ENCODE assay signal across 16 cellular contexts in the genomic region with DNA sequence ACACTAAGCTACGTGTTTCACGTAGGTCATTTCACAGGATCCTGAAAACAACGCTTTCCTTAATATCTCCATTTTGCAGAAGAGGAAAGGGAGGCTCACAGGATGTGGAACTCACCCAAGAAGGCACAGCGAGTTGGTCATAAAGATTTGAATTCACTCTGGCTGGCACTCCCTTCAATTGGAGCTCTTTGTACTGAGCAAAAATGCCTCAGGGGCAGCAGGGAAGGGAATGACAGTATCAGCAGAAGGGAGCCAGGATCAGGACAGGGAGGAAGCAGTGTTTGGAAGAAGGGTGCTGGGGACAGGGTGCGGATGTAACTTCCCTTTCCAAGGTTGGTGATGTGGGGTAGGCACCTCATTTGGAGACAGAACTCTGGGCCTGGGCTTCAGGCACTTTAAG. TPM values are rescaled to one million over a fixed set of nuclear protein-coding genes. Genes with fewer than 3 reads are reported as not detected.
DNase-seq lines count a peak whose midpoint lies in the region; ATAC-seq, FAIRE-seq and TF ChIP-seq lines count a peak whose summit lies in the region.
"Had no signal": no experiment of that assay in that cellular context is flagged by ENCODE, and none has a peak within 500 bp of the region (broad histone marks: within the 10 kb centered on the region; RNA-seq: fewer than 3 reads in every experiment).

No MANE protein-coding gene starts in this region.

- H3K4me1 ChIP-seq in BLaER1 treated with 17β-estradiol and CSF1 and Interleukin-3, amounts not matched to agents 10 nM and 100 nM = peaks cover 32 to 46% (median 38%) of the 10 kb centered on the region in 10 experiments
- peaks cover 28% of the 10 kb centered on the region for H3K4me1 ChIP-seq in CD8-positive, alpha-beta memory T cell (ENCODE audit: insufficient read depth, low read length)
- peaks cover 0 to 14% (median 0%) of the 10 kb centered on the region in 4 donors for H3K4me1 ChIP-seq in Peyer's patch

- peaks cover 0 to 14% (median 12%) of the 10 kb centered on the region in 11 experiments; a peak in 19 of 22 replicates for H3K36me3 ChIP-seq in BLaER1 treated with 17β-estradiol and CSF1 and Interleukin-3, amounts not matched to agents 10 nM and 100 nM
- H3K36me3 ChIP-seq in CD8-positive, alpha-beta memory T cell (ENCODE audit: insufficient read depth, low read length) = peaks cover 7% of the 10 kb centered on the region
- no peaks in the 10 kb centered on the region for H3K36me3 ChIP-seq in Peyer's patch

- no peak overlapping the region for H3K27ac ChIP-seq in BLaER1 treated with 17β-estradiol and CSF1 and Interleukin-3, amounts not matched to agents 10 nM and 100 nM
- no peak overlapping the region for H3K27ac ChIP-seq in CD8-positive, alpha-beta memory T cell (ENCODE audit: low read depth, low read length)
- H3K27ac ChIP-seq in Peyer's patch = no peak overlapping the region

- peaks cover 32 to 35% (median 33%) of the 10 kb centered on the region in 3 donors for H3K4me1 Mint-ChIP-seq in CD8-positive, alpha-beta memory T cell
- peaks cover 35% of the 10 kb centered on the region for H3K4me1 Mint-ChIP-seq in activated T-helper 2 cell treated with anti-CD3 and anti-CD28 coated beads, Interferon-gamma antibody, Interleukin-2, Interleukin-4, amounts not matched to agents 10 μg/mL and 5 μg/mL and 100 μg/mL, durations not matched to agents 14 hours and 24 hours and 36 hours (ENCODE audit: low read depth)
- peaks cover 48 to 58% (median 53%) of the 10 kb centered on the region in 3 donors for H3K4me1 Mint-ChIP-seq in naive B cell

- H3K4me3 Mint-ChIP-seq in CD8-positive, alpha-beta memory T cell = peak overlapping the region in 6 of 7 donors; percentile 36 to 100 (median 76)
- H3K4me3 Mint-ChIP-seq in activated T-helper 2 cell treated with anti-CD3 and anti-CD28 coated beads, Interferon-gamma antibody, Interleukin-2, Interleukin-4, amounts not matched to agents 10 μg/mL and 5 μg/mL and 100 μg/mL, durations not matched to agents 14 hours and 24 hours and 36 hours (ENCODE audit: low read depth) = peak overlapping the region; percentile 31
- H3K4me3 Mint-ChIP-seq in naive B cell = peak overlapping the region in 7 of 8 donors; percentile 41 to 100 (median 97)

- DNase-seq in CD8-positive, alpha-beta memory T cell = no peak
- no peak for DNase-seq in activated T-helper 2 cell treated with anti-CD3 and anti-CD28 coated beads, Interferon-gamma antibody, Interleukin-2, Interleukin-4, amounts not matched to agents 10 μg/mL and 5 μg/mL and 100 μg/mL, durations not matched to agents 14 hours and 24 hours and 36 hours (ENCODE audit: low spot score)
- DNase-seq in naive B cell (no peak), RCC 7860 (ENCODE audit: low spot score) (no peak), Peyer's patch (no peak)
- DNase-seq: activated CD4-positive, alpha-beta T cell treated with anti-CD3 and anti-CD28 coated beads, Interleukin-2, amount 50 U/mL, for 4 hours; activated effector memory CD4-positive, alpha-beta T cell treated with Interleukin-2 at 50 U/mL for 16 hours; effector memory CD4-positive, alpha-beta T cell; foreskin fibroblast; MV-4-11; SHP77 had no signal

- CTCF ChIA-PET in CD8-positive, alpha-beta memory T cell (lab: Charles Lee) = interaction anchor here (4.6 to 11.0 kb wide), 2 partner anchors 20 to 80 kb away, joined by 35 to 116 read pairs; no protein-coding TSS in a partner anchor

- H3K9me3 ChIP-seq in BLaER1 treated with 17β-estradiol and CSF1 and Interleukin-3, amounts not matched to agents 10 nM and 100 nM (replicated peaks in 1 of 11) = peaks cover 0 to 6% (median under 1%) of the 10 kb centered on the region in 11 experiments; a peak in 4 of 22 replicates
- no peaks in the 10 kb centered on the region for H3K9me3 ChIP-seq in CD8-positive, alpha-beta memory T cell (ENCODE audit: low read length)
- H3K9me3 ChIP-seq in Peyer's patch = no peaks in the 10 kb centered on the region

- POLR2A ChIA-PET in CD8-positive, alpha-beta memory T cell (lab: Charles Lee) = interaction anchor here (3.9 kb wide), 1 partner anchor 20 kb away, joined by 42 read pairs; no protein-coding TSS in a partner anchor

- no peak for FAIRE-seq in RCC 7860 (lab: Jason Lieb, UNC)
- FAIRE-seq: HepG2 had no signal

- no peak for TF ChIP-seq CTCF in Peyer's patch (IDR thresholded peaks at IDR 0.05)

- ATAC-seq in naive B cell (ENCODE audit: low read depth in 2 of 2) = no peak
- no peak for ATAC-seq in GM21786 (IDR thresholded peaks at IDR 0.05; ENCODE audit: unreplicated experiment)
- no peak for ATAC-seq in GM21619 (IDR thresholded peaks at IDR 0.05; ENCODE audit: unreplicated experiment)
- ATAC-seq: HepG2 had no signal

- intact Hi-C loops in activated T-helper 2 cell treated with anti-CD3 and anti-CD28 coated beads, Interferon-gamma antibody, Interleukin-2, Interleukin-4, amounts not matched to agents 10 μg/mL and 5 μg/mL and 100 μg/mL, durations not matched to agents 14 hours and 24 hours and 36 hours (cut with micrococcal nuclease) = no loop called here

- peak overlapping the region in 5 of 8 donors; percentile 17 to 87 (median 70) for H3K27ac Mint-ChIP-seq in CD8-positive, alpha-beta memory T cell
- no peak overlapping the region for H3K27ac Mint-ChIP-seq in activated T-helper 2 cell treated with anti-CD3 and anti-CD28 coated beads, Interferon-gamma antibody, Interleukin-2, Interleukin-4, amounts not matched to agents 10 μg/mL and 5 μg/mL and 100 μg/mL, durations not matched to agents 14 hours and 24 hours and 36 hours
- H3K27ac Mint-ChIP-seq in naive B cell = peak overlapping the region in 3 of 6 donors; percentile 71 to 95 (median 87)

- no peak for TF ChIP-seq POLR2A in Peyer's patch (IDR thresholded peaks at IDR 0.05)

- no peaks in the 10 kb centered on the region for H3K27me3 ChIP-seq in BLaER1 treated with 17β-estradiol and CSF1 and Interleukin-3, amounts not matched to agents 10 nM and 100 nM
- no peaks in the 10 kb centered on the region for H3K27me3 ChIP-seq in CD8-positive, alpha-beta memory T cell (ENCODE audit: insufficient read depth, low read length, poor library complexity, severe bottlenecking)
- H3K27me3 ChIP-seq in Peyer's patch = no peaks in the 10 kb centered on the region
- H3K27me3 ChIP-seq: BLaER1 had no signal

- H3K9ac ChIP-seq in BLaER1 treated with 17β-estradiol and CSF1 and Interleukin-3, amounts not matched to agents 10 nM and 100 nM = no peak overlapping the region

- H3K36me3 Mint-ChIP-seq in CD8-positive, alpha-beta memory T cell = peaks cover 4 to 35% (median 4%) of the 10 kb centered on the region in 3 donors
- peaks cover 19% of the 10 kb centered on the region for H3K36me3 Mint-ChIP-seq in activated T-helper 2 cell treated with anti-CD3 and anti-CD28 coated beads, Interferon-gamma antibody, Interleukin-2, Interleukin-4, amounts not matched to agents 10 μg/mL and 5 μg/mL and 100 μg/mL, durations not matched to agents 14 hours and 24 hours and 36 hours (ENCODE audit: low read depth)
- peaks cover 0 to 5% of the 10 kb centered on the region in 2 donors for H3K36me3 Mint-ChIP-seq in naive B cell

- peaks cover 0 to 35% (median 26%) of the 10 kb centered on the region in 11 experiments; a peak in 16 of 22 replicates for H4K20me1 ChIP-seq in BLaER1 treated with 17β-estradiol and CSF1 and Interleukin-3, amounts not matched to agents 10 nM and 100 nM

- H3K4me2 ChIP-seq in BLaER1 treated with 17β-estradiol and CSF1 and Interleukin-3, amounts not matched to agents 10 nM and 100 nM = peak overlapping the region in 9 of 11 experiments; percentile 86 to 97 (median 94); a peak in 11 of 22 replicates

- peaks cover 0 to 4% of the 10 kb centered on the region in 2 donors for H3K27me3 Mint-ChIP-seq in CD8-positive, alpha-beta memory T cell
- H3K27me3 Mint-ChIP-seq in activated T-helper 2 cell treated with anti-CD3 and anti-CD28 coated beads, Interferon-gamma antibody, Interleukin-2, Interleukin-4, amounts not matched to agents 10 μg/mL and 5 μg/mL and 100 μg/mL, durations not matched to agents 14 hours and 24 hours and 36 hours (ENCODE audit: low read depth) = no peaks in the 10 kb centered on the region
- no peaks in the 10 kb centered on the region for H3K27me3 Mint-ChIP-seq in naive B cell

- no peaks in the 10 kb centered on the region for H3K9me3 Mint-ChIP-seq in CD8-positive, alpha-beta memory T cell
- no peaks in the 10 kb centered on the region for H3K9me3 Mint-ChIP-seq in activated T-helper 2 cell treated with anti-CD3 and anti-CD28 coated beads, Interferon-gamma antibody, Interleukin-2, Interleukin-4, amounts not matched to agents 10 μg/mL and 5 μg/mL and 100 μg/mL, durations not matched to agents 14 hours and 24 hours and 36 hours
- peaks cover 0 to 4% (median 0%) of the 10 kb centered on the region in 7 donors for H3K9me3 Mint-ChIP-seq in naive B cell

- H3K4me3 ChIP-seq in BLaER1 treated with 17β-estradiol and CSF1 and Interleukin-3, amounts not matched to agents 10 nM and 100 nM = no peak overlapping the region
- H3K4me3 ChIP-seq in CD8-positive, alpha-beta memory T cell (ENCODE audit: low read length) = no peak overlapping the region
- H3K4me3 ChIP-seq in Peyer's patch = no peak overlapping the region

RNA-seq across cellular contexts. Expression of a gene that starts 1.1 kb away (rescaled TPM):
- total RNA-seq in CD8-positive, alpha-beta memory T cell = 100 to 1,000 TPM in 1 of 2 experiments, 10 to 100 TPM in 1; 96.8 to 108 TPM
- polyA plus RNA-seq in CD8-positive, alpha-beta memory T cell = 139 TPM
- 78.1 and 85.9 TPM in 2 replicates for total RNA-seq in activated T-helper 2 cell treated with anti-CD3 and anti-CD28 coated beads, Interferon-gamma antibody, Interleukin-2, Interleukin-4, amounts not matched to agents 10 μg/mL and 5 μg/mL and 100 μg/mL, durations not matched to agents 14 hours and 24 hours and 36 hours
- polyA plus RNA-seq in naive B cell (ENCODE audit: low read depth in 6 of 6) = 100 to 1,000 TPM; 210 to 330 (median 253) TPM
- 10 to 100 TPM in 3 of 4 donors, 1 to 10 TPM in 1; 3.7 to 96.6 (median 14.9) TPM for total RNA-seq in Peyer's patch

Comparison
In these comparisons a context has a peak if more than half of its experiments do, and no peak if none do; other contexts are left out.
1. H3K4me3 Mint-ChIP-seq: peak in every context shown above with its lines; median percentile 97 in naive B cell; 76 in CD8-positive, alpha-beta memory T cell; 31 in activated T-helper 2 cell treated with anti-CD3 and anti-CD28 coated beads, Interferon-gamma antibody, Interleukin-2, Interleukin-4, amounts not matched to agents 10 μg/mL and 5 μg/mL and 100 μg/mL, durations not matched to agents 14 hours and 24 hours and 36 hours.